ENCODE assay signal across 1 cellular context in the genomic region with DNA sequence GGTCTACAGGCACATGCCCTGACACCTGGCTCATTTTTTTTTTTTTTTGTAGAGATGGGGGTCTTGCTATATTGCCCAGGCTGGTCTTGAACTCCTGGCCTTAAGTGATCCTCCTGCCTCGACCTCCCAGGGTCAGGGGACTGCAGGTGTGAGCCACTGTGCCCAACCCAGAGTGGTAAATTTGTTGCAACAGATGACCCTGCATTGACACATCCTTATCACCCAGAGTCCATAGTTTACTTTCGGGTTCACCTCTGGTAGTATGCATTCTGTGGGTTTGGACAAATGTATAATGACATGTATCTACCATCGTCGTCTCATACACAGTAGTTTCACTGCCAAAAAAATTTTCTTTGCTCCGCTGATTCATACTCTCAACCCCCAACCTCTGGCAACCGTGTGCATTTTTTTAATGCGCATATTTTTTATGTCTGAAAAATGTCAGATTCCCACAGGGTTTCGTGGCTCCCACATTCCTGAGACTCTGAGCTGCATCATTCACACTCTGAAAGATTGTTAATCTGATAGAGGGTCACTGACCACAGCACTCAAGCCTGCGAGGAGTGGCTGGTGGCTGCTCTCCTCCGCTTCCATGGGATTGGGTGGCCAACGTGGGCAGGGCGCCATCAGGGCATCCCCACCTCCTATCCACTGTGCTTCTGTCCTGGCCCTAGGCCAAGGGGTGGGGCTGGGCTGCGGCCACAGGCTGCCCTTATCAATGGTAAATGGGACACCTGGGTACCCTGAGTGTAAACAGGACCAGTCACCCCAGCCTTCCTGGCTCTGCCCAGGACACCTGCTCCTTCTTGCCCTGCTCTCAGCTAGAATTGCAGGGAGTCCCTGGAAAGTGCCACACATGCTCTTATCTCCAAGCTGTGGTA.
TF ChIP-seq lines count a peak whose summit lies in the region.

No MANE protein-coding gene starts in this region.

TF ChIP-seq in A549, 52 proteins besides CTCF, POLR2A, EP300 and RAD21 (continued from another document):
- TF ChIP-seq, protein P1, sequence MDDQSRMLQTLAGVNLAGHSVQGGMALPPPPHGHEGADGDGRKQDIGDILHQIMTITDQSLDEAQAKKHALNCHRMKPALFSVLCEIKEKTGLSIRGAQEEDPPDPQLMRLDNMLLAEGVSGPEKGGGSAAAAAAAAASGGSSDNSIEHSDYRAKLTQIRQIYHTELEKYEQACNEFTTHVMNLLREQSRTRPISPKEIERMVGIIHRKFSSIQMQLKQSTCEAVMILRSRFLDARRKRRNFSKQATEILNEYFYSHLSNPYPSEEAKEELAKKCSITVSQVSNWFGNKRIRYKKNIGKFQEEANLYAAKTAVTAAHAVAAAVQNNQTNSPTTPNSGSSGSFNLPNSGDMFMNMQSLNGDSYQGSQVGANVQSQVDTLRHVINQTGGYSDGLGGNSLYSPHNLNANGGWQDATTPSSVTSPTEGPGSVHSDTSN (IDR thresholded peaks at IDR 0.05), result no peak
- TF ChIP-seq FOSL2 (IDR thresholded peaks at IDR 0.05), result peak; percentile 50; the same call in 1 of the 2 replicates
- peak; percentile 77 for TF ChIP-seq FOSL2 (CRISPR knock-in tag; IDR thresholded peaks at IDR 0.05)
- TF ChIP-seq KDM1A (IDR thresholded peaks at IDR 0.05; ENCODE audit: low read depth), result no peak
- TF ChIP-seq, protein P2, sequence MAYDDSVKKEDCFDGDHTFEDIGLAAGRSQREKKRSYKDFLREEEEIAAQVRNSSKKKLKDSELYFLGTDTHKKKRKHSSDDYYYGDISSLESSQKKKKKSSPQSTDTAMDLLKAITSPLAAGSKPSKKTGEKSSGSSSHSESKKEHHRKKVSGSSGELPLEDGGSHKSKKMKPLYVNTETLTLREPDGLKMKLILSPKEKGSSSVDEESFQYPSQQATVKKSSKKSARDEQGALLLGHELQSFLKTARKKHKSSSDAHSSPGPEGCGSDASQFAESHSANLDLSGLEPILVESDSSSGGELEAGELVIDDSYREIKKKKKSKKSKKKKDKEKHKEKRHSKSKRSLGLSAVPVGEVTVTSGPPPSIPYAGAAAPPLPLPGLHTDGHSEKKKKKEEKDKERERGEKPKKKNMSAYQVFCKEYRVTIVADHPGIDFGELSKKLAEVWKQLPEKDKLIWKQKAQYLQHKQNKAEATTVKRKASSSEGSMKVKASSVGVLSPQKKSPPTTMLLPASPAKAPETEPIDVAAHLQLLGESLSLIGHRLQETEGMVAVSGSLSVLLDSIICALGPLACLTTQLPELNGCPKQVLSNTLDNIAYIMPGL (CRISPR knock-in tag; IDR thresholded peaks at IDR 0.05; ENCODE audit: borderline replicate concordance), result no peak
- TF ChIP-seq TP53 (CRISPR knock-in tag; IDR thresholded peaks at IDR 0.05), result no peak
- TF ChIP-seq, protein P3, sequence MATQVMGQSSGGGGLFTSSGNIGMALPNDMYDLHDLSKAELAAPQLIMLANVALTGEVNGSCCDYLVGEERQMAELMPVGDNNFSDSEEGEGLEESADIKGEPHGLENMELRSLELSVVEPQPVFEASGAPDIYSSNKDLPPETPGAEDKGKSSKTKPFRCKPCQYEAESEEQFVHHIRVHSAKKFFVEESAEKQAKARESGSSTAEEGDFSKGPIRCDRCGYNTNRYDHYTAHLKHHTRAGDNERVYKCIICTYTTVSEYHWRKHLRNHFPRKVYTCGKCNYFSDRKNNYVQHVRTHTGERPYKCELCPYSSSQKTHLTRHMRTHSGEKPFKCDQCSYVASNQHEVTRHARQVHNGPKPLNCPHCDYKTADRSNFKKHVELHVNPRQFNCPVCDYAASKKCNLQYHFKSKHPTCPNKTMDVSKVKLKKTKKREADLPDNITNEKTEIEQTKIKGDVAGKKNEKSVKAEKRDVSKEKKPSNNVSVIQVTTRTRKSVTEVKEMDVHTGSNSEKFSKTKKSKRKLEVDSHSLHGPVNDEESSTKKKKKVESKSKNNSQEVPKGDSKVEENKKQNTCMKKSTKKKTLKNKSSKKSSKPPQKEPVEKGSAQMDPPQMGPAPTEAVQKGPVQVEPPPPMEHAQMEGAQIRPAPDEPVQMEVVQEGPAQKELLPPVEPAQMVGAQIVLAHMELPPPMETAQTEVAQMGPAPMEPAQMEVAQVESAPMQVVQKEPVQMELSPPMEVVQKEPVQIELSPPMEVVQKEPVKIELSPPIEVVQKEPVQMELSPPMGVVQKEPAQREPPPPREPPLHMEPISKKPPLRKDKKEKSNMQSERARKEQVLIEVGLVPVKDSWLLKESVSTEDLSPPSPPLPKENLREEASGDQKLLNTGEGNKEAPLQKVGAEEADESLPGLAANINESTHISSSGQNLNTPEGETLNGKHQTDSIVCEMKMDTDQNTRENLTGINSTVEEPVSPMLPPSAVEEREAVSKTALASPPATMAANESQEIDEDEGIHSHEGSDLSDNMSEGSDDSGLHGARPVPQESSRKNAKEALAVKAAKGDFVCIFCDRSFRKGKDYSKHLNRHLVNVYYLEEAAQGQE (IDR thresholded peaks at IDR 0.05), result no peak
- TF ChIP-seq, protein P4, sequence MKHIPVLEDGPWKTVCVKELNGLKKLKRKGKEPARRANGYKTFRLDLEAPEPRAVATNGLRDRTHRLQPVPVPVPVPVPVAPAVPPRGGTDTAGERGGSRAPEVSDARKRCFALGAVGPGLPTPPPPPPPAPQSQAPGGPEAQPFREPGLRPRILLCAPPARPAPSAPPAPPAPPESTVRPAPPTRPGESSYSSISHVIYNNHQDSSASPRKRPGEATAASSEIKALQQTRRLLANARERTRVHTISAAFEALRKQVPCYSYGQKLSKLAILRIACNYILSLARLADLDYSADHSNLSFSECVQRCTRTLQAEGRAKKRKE (CRISPR knock-in tag; IDR thresholded peaks at IDR 0.05; ENCODE audit: low read depth), result no peak
- TF ChIP-seq, protein P5, sequence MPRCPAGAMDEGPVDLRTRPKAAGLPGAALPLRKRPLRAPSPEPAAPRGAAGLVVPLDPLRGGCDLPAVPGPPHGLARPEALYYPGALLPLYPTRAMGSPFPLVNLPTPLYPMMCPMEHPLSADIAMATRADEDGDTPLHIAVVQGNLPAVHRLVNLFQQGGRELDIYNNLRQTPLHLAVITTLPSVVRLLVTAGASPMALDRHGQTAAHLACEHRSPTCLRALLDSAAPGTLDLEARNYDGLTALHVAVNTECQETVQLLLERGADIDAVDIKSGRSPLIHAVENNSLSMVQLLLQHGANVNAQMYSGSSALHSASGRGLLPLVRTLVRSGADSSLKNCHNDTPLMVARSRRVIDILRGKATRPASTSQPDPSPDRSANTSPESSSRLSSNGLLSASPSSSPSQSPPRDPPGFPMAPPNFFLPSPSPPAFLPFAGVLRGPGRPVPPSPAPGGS (IDR thresholded peaks at IDR 0.05), result 0 out of 3 replicates have a peak, but pooled peaks have one; percentile 64
- TF ChIP-seq, protein P6, sequence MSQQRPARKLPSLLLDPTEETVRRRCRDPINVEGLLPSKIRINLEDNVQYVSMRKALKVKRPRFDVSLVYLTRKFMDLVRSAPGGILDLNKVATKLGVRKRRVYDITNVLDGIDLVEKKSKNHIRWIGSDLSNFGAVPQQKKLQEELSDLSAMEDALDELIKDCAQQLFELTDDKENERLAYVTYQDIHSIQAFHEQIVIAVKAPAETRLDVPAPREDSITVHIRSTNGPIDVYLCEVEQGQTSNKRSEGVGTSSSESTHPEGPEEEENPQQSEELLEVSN (IDR thresholded peaks at IDR 0.05; ENCODE audit: borderline replicate concordance, low read depth), result no peak
- TF ChIP-seq HEYL (CRISPR knock-in tag; IDR thresholded peaks at IDR 0.05), result no peak
- no peak for TF ChIP-seq EHMT2 (IDR thresholded peaks at IDR 0.05; ENCODE audit: low read depth)
- no peak for TF ChIP-seq ESRRA (IDR thresholded peaks at IDR 0.05; ENCODE audit: borderline replicate concordance, low read length)
- TF ChIP-seq CBX8 (IDR thresholded peaks at IDR 0.05), result no peak
- TF ChIP-seq, protein P7, sequence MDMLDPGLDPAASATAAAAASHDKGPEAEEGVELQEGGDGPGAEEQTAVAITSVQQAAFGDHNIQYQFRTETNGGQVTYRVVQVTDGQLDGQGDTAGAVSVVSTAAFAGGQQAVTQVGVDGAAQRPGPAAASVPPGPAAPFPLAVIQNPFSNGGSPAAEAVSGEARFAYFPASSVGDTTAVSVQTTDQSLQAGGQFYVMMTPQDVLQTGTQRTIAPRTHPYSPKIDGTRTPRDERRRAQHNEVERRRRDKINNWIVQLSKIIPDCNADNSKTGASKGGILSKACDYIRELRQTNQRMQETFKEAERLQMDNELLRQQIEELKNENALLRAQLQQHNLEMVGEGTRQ (IDR thresholded peaks at IDR 0.05), result no peak
- TF ChIP-seq ZSCAN20 (CRISPR knock-in tag; IDR thresholded peaks at IDR 0.05), result no peak
- no peak for TF ChIP-seq TFCP2L1 (CRISPR knock-in tag; IDR thresholded peaks at IDR 0.05)
- no peak for TF ChIP-seq HOXB13 (CRISPR knock-in tag; IDR thresholded peaks at IDR 0.05; ENCODE audit: low read depth)
- TF ChIP-seq, protein P8, sequence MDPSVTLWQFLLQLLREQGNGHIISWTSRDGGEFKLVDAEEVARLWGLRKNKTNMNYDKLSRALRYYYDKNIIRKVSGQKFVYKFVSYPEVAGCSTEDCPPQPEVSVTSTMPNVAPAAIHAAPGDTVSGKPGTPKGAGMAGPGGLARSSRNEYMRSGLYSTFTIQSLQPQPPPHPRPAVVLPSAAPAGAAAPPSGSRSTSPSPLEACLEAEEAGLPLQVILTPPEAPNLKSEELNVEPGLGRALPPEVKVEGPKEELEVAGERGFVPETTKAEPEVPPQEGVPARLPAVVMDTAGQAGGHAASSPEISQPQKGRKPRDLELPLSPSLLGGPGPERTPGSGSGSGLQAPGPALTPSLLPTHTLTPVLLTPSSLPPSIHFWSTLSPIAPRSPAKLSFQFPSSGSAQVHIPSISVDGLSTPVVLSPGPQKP (IDR thresholded peaks at IDR 0.05; ENCODE audit: low read depth, low read length), result no peak
- peak; percentile 82 for TF ChIP-seq JUNB (IDR thresholded peaks at IDR 0.05)
- no peak for TF ChIP-seq FOXS1 (CRISPR knock-in tag; IDR thresholded peaks at IDR 0.05)
- no peak for TF ChIP-seq POLR2AphosphoS2 (conservative IDR thresholded peaks at IDR 0.05; ENCODE audit: low read length)
- TF ChIP-seq SMC3 (IDR thresholded peaks at IDR 0.05), result 0 out of 3 replicates have a peak, but pooled peaks have one; percentile 8
- TF ChIP-seq RCOR1 (IDR thresholded peaks at IDR 0.05; ENCODE audit: low read depth, low read length), result no peak
- no peak for TF ChIP-seq RFX5 (IDR thresholded peaks at IDR 0.05)
